In genomic region chr9:96854073-96854876, GRCh38 we compare ENCODE assay signal across 8 cellular contexts. TPM values are rescaled to one million over a fixed set of nuclear protein-coding genes. Genes with fewer than 3 reads are reported as not detected.
DNase-seq lines count a peak whose midpoint lies in the region; ATAC-seq and TF ChIP-seq lines count a peak whose summit lies in the region.

TSS of gene ZNF782 (minus strand) at chr9:96854514. CDS start at chr9:96851961, 2,553 bp downstream.

- H4K8ac ChIP-seq in H9 (replicated peaks; ENCODE audit: insufficient read length, low read depth, low read length) = no peak within 1 kb of the TSS

- no peaks in the 10 kb centered on the region for H4K20me1 ChIP-seq in H9 (ENCODE audit: control insufficient read depth, insufficient read depth, insufficient read length)
- H4K20me1 ChIP-seq in neural cell (ENCODE audit: insufficient read depth) = no peaks in the 10 kb centered on the region

- no peaks in the 10 kb centered on the region for H3K79me2 ChIP-seq in H9 (ENCODE audit: insufficient read depth, low read length)
- peaks cover 10% of the 10 kb centered on the region for H3K79me2 ChIP-seq in neural cell (replicated peaks; ENCODE audit: insufficient read depth, low read length)

- H3K36me3 Mint-ChIP-seq in H9 (ENCODE audit: insufficient read depth in 1 of 3, low read depth in 3 of 3) = peaks cover 6 to 19% (median 19%) of the 10 kb centered on the region in 3 experiments

- peak; percentile 25 for TF ChIP-seq RAD21 in neural cell (conservative IDR thresholded peaks at IDR 0.05)

- H3K9ac ChIP-seq in H9 (ENCODE audit: extremely low read depth, insufficient read length, low read length) = peak within 1 kb of the TSS; percentile 61
- H3K9ac ChIP-seq in neural cell (ENCODE audit: low read length) = peak within 1 kb of the TSS; percentile 63

- H2BK120ac ChIP-seq in H9 (ENCODE audit: low read depth, low read length, poor library complexity, severe bottlenecking) = no peak within 1 kb of the TSS

- H3K27ac Mint-ChIP-seq in H9 = peak within 1 kb of the TSS; percentile 87 to 95 (median 93); a peak in 6 of 7 replicates
- peak within 1 kb of the TSS; percentile 99 to 100 for H3K27ac Mint-ChIP-seq in stimulated activated naive CD8-positive, alpha-beta T cell treated with anti-CD3 and anti-CD28 coated beads, Interleukin-15, amount 100 ng/mL, for 72 hours

- TF ChIP-seq CTCF in H9 (conservative IDR thresholded peaks at IDR 0.05) (no peak), foreskin fibroblast (IDR thresholded peaks at IDR 0.05; ENCODE audit: low read depth, low read length) (no peak), neural cell (IDR thresholded peaks at IDR 0.05; ENCODE audit: poor library complexity, severe bottlenecking) (no peak)

- no CpG with 5 or more reads among the region's 66 CpGs for WGBS in H9 (ENCODE audit: extremely low coverage, insufficient read length, low lambda C conversion rate)

- H4K5ac ChIP-seq in H9 (ENCODE audit: insufficient read length, low read depth, low read length) = no peak within 1 kb of the TSS

- no peak within 1 kb of the TSS for H3K14ac ChIP-seq in H9 (ENCODE audit: insufficient read depth, low read length)

- no peak within 1 kb of the TSS for H4K91ac ChIP-seq in H9 (ENCODE audit: insufficient read length, low read depth, low read length)

- H3K56ac ChIP-seq in H9 (ENCODE audit: insufficient read length, low read depth, low read length) = no peak within 1 kb of the TSS

- no peak for TF ChIP-seq EP300 in neural cell (conservative IDR thresholded peaks at IDR 0.05; ENCODE audit: poor library complexity, severe bottlenecking)

- H3K23me2 ChIP-seq in H9 (ENCODE audit: insufficient read length, low read depth, low read length, poor library complexity, severe bottlenecking) = peaks cover 11% of the 10 kb centered on the region

- no peak within 1 kb of the TSS for H2BK5ac ChIP-seq in H9 (ENCODE audit: insufficient read length, low read length)

- peak within 1 kb of the TSS; percentile 95 to 99 for H3K4me3 Mint-ChIP-seq in H9
- H3K4me3 Mint-ChIP-seq in stimulated activated naive CD8-positive, alpha-beta T cell treated with anti-CD3 and anti-CD28 coated beads, Interleukin-15, amount 100 ng/mL, for 72 hours = peak within 1 kb of the TSS; percentile 100

- H3K9me3 ChIP-seq in H9 (ENCODE audit: control insufficient read depth, low read depth, low read length) = no peaks in the 10 kb centered on the region
- H3K9me3 ChIP-seq in MG63 = no peaks in the 10 kb centered on the region
- H3K9me3 ChIP-seq in neural cell (ENCODE audit: low read length) = no peaks in the 10 kb centered on the region

- H3K4me2 ChIP-seq in H9 (ENCODE audit: insufficient read depth, insufficient read length, low read length) (peak within 1 kb of the TSS; percentile 97), neural cell (ENCODE audit: low read length) (peak within 1 kb of the TSS; percentile 95)

- H3K36me3 ChIP-seq in MG63 = no peaks in the 10 kb centered on the region
- H3K36me3 ChIP-seq in neural cell (ENCODE audit: insufficient read depth, low read length) = no peaks in the 10 kb centered on the region

- peaks cover 42 to 52% of the 10 kb centered on the region in 2 experiments for H3K4me1 Mint-ChIP-seq in H9
- peaks cover 43% of the 10 kb centered on the region for H3K4me1 Mint-ChIP-seq in stimulated activated naive CD8-positive, alpha-beta T cell treated with anti-CD3 and anti-CD28 coated beads, Interleukin-15, amount 100 ng/mL, for 72 hours

- no peak within 1 kb of the TSS for H2AK5ac ChIP-seq in H9 (ENCODE audit: insufficient read length, low read length)

- H3F3A ChIP-seq in neural cell (ENCODE audit: insufficient read depth, low read length, poor library complexity, severe bottlenecking) = no peaks in the 10 kb centered on the region

- H3K27me3 Mint-ChIP-seq in H9 (ENCODE audit: low read depth) = peaks cover 2% of the 10 kb centered on the region
- H3K27me3 Mint-ChIP-seq in stimulated activated naive CD8-positive, alpha-beta T cell treated with anti-CD3 and anti-CD28 coated beads, Interleukin-15, amount 100 ng/mL, for 72 hours = peaks cover 20% of the 10 kb centered on the region

- H2BK12ac ChIP-seq in H9 (ENCODE audit: insufficient read length, low read depth, low read length) = no peak within 1 kb of the TSS

- peak within 1 kb of the TSS; percentile 78 for H3K4me3 ChIP-seq in MG63
- peak within 1 kb of the TSS; percentile 68 to 72 for H3K4me3 ChIP-seq in foreskin fibroblast (ENCODE audit: low read depth in 1 of 2, low read length in 2 of 2)
- H3K4me3 ChIP-seq in neural cell (ENCODE audit: low read length) = peak within 1 kb of the TSS; percentile 87

- H3K4me1 ChIP-seq in H9 (ENCODE audit: insufficient read depth, low read length) = no peaks in the 10 kb centered on the region; the same call in 1 of the 2 replicates

- DNase-seq in ELR (ENCODE audit: low read depth) (peak; percentile 97), H9 (peak; percentile 98), MG63 (peak; percentile 93), SHP77 (lab: John Stamatoyannopoulos, UW) (peak; percentile 96 to 97), activated gamma-delta T cell (lab: John Stamatoyannopoulos, UW) (peak; percentile 60), foreskin fibroblast (peak; percentile 93 to 97)
- peak; percentile 75 to 84 for DNase-seq in stimulated activated naive CD8-positive, alpha-beta T cell treated with anti-CD3 and anti-CD28 coated beads, Interleukin-15, amount 100 ng/mL, for 72 hours

- H2BK20ac ChIP-seq in H9 (ENCODE audit: low read depth, low read length, poor library complexity, severe bottlenecking) = no peak within 1 kb of the TSS

- H2AFZ ChIP-seq in H9 (ENCODE audit: low read length) = no peak within 1 kb of the TSS
- H2AFZ ChIP-seq in neural cell (ENCODE audit: low read depth, low read length) = no peak within 1 kb of the TSS

- H3K23ac ChIP-seq in H9 (ENCODE audit: insufficient read length, low read depth, low read length) = no peak within 1 kb of the TSS

- H2BK15ac ChIP-seq in H9 (ENCODE audit: low read depth, low read length) = no peak within 1 kb of the TSS

- H3K27ac ChIP-seq in H9 (ENCODE audit: insufficient read length, low read depth, low read length) (no peak within 1 kb of the TSS), neural cell (ENCODE audit: low read length) (peak within 1 kb of the TSS; percentile 13)

- no peak within 1 kb of the TSS for H3K4ac ChIP-seq in H9 (ENCODE audit: low read depth, low read length)

- H3K27me3 ChIP-seq in H9 (ENCODE audit: insufficient read depth, low read length) (no peaks in the 10 kb centered on the region), MG63 (no peaks in the 10 kb centered on the region), neural cell (ENCODE audit: insufficient read depth, low read depth, low read length) (no peaks in the 10 kb centered on the region)

- peaks cover 0 to 2% of the 10 kb centered on the region in 2 experiments; a peak in 2 of 5 replicates for H3K9me3 Mint-ChIP-seq in H9
- H3K9me3 Mint-ChIP-seq in stimulated activated naive CD8-positive, alpha-beta T cell treated with anti-CD3 and anti-CD28 coated beads, Interleukin-15, amount 100 ng/mL, for 72 hours = no peaks in the 10 kb centered on the region

- no peak within 1 kb of the TSS for H3K18ac ChIP-seq in H9 (ENCODE audit: insufficient read length, low read depth, low read length)

- H3K79me1 ChIP-seq in H9 (ENCODE audit: insufficient read depth, low read depth, low read length, poor library complexity, severe bottlenecking) = peaks cover under 1% of the 10 kb centered on the region

- no peak within 1 kb of the TSS for H3T11ph ChIP-seq in H9 (ENCODE audit: low read length)

- H3K9me2 ChIP-seq in neural cell (ENCODE audit: insufficient read depth, low read length) = no peaks in the 10 kb centered on the region

- ATAC-seq in stimulated activated naive CD8-positive, alpha-beta T cell treated with anti-CD3 and anti-CD28 coated beads, Interleukin-15, amount 100 ng/mL, for 72 hours = peak; percentile 94

TF ChIP-seq in neural cell, 6 proteins besides CTCF, POLR2A, EP300 and RAD21:
- TF ChIP-seq EZH2 (IDR thresholded peaks at IDR 0.05; ENCODE audit: borderline replicate concordance, insufficient read depth, low read length, poor library complexity, severe bottlenecking) (no peak), MXI1 (conservative IDR thresholded peaks at IDR 0.05; ENCODE audit: poor library complexity, severe bottlenecking) (peak; percentile 81), SMC3 (conservative IDR thresholded peaks at IDR 0.05; ENCODE audit: poor library complexity) (peak; percentile 42), REST (IDR thresholded peaks at IDR 0.05; ENCODE audit: borderline replicate concordance) (peak; percentile 75), TAF1 (IDR thresholded peaks at IDR 0.05; ENCODE audit: low read depth) (peak; percentile 31), POLR2AphosphoS5 (IDR thresholded peaks at IDR 0.05) (peak; percentile 51)

RNA-seq across cellular contexts. Expression of gene ZNF782, which starts in this region (rescaled TPM):
- 4.7 and 4.9 TPM in 2 replicates for total RNA-seq in H9 (2021)
- total RNA-seq in MG63 (2014; rRNA removed; shearing (Covaris generic); ENCODE audit: low replicate concordance) = 5.1 and 6.3 TPM in 2 replicates
- polyA plus RNA-seq in neural cell = 5.4 and 6.0 TPM in 2 replicates
- 42.5 and 47.7 TPM in 2 replicates for polyA minus RNA-seq in neural cell
